ENCODE assay signal across 8 cellular contexts in genomic region chr4:165208741-165209388, GRCh38. TPM values are rescaled to one million over a fixed set of nuclear protein-coding genes. Genes with fewer than 3 reads are reported as not detected.
DNase-seq lines count a peak whose midpoint lies in the region; ATAC-seq and TF ChIP-seq lines count a peak whose summit lies in the region.

No MANE protein-coding gene starts in this region.

- H4K8ac ChIP-seq in neuronal stem cell (ENCODE audit: low read depth, low read length): no peak overlapping the region

- ATAC-seq in GM18861 (IDR thresholded peaks at IDR 0.05; ENCODE audit: unreplicated experiment) (no peak), GM18505 (IDR thresholded peaks at IDR 0.05; ENCODE audit: unreplicated experiment) (no peak)

- H3K14ac ChIP-seq in neuronal stem cell (ENCODE audit: low read length): no peak overlapping the region

- no peaks in the 10 kb centered on the region for H3K27me3 ChIP-seq in neuron (ENCODE audit: insufficient read depth, low read length)
- no peaks in the 10 kb centered on the region for H3K27me3 ChIP-seq in neuronal stem cell (ENCODE audit: control insufficient read depth in 3 of 3, insufficient read depth in 3 of 3, low read depth in 1 of 3, low read length in 3 of 3)

- H3K36me3 ChIP-seq in neuron (ENCODE audit: insufficient read depth, low read length) (no peaks in the 10 kb centered on the region), neuronal stem cell (replicated peaks in 1 of 2; ENCODE audit: control insufficient read depth in 2 of 2, insufficient read depth in 2 of 2, low read length in 2 of 2) (no peaks in the 10 kb centered on the region)

- no peak overlapping the region for H3K27ac ChIP-seq in neuronal stem cell (replicated peaks; ENCODE audit: low read length)

- H3K79me1 ChIP-seq in neuronal stem cell (ENCODE audit: low read depth, low read length): peaks cover 2% of the 10 kb centered on the region

- no CpG with 5 or more reads among the region's 10 CpGs for WGBS in neuronal stem cell (ENCODE audit: extremely low coverage in 2 of 2, insufficient read length in 2 of 2, insufficient replicate concordance in 1 of 2), 2 donors

- H2AK5ac ChIP-seq in neuronal stem cell (ENCODE audit: low read depth, low read length): no peak overlapping the region

- TF ChIP-seq POLR2A in GM18505 (IDR thresholded peaks at IDR 0.05; ENCODE audit: borderline replicate concordance, extremely low read depth, insufficient read depth, insufficient read length): no peak

- peak; percentile 32 to 36 for DNase-seq in NCI-H526 (lab: John Stamatoyannopoulos, UW)
- DNase-seq in cerebellar cortex (ENCODE audit: low spot score): peak; percentile 62
- no peak for DNase-seq in neuronal stem cell (ENCODE audit: low spot score)
- DNase-seq in SHP77 treated with DMSO at 0.1 percent for 48 hours (lab: John Stamatoyannopoulos, UW): no peak

- H3K4ac ChIP-seq in neuronal stem cell (ENCODE audit: low read length): no peak overlapping the region

- H3K9ac ChIP-seq in neuronal stem cell (ENCODE audit: low read depth, low read length, poor library complexity): no peak overlapping the region

- no peak overlapping the region for H3K4me2 ChIP-seq in neuronal stem cell (ENCODE audit: insufficient read depth, low read length, poor library complexity, severe bottlenecking)

- H2BK5ac ChIP-seq in neuronal stem cell (ENCODE audit: low read length): no peak overlapping the region

- no peak overlapping the region for H2BK12ac ChIP-seq in neuronal stem cell (ENCODE audit: low read length)

- H3K9me3 ChIP-seq in neuron (ENCODE audit: low read length): no peaks in the 10 kb centered on the region
- no peaks in the 10 kb centered on the region for H3K9me3 ChIP-seq in neuronal stem cell (replicated peaks in 1 of 2; ENCODE audit: control insufficient read depth in 2 of 2, insufficient read depth in 1 of 2, low read depth in 1 of 2, low read length in 2 of 2)

- H2BK120ac ChIP-seq in neuronal stem cell (ENCODE audit: low read depth, low read length): no peak overlapping the region

- H2BK15ac ChIP-seq in neuronal stem cell (ENCODE audit: low read length): no peak overlapping the region

- H3K4me1 ChIP-seq in neuron (ENCODE audit: insufficient read depth, low read length): peaks cover 26% of the 10 kb centered on the region
- H3K4me1 ChIP-seq in neuronal stem cell (ENCODE audit: control insufficient read depth in 2 of 2, insufficient read depth in 1 of 2, low read depth in 1 of 2, low read length in 2 of 2): peaks cover 7 to 14% of the 10 kb centered on the region in 2 donors

- H2AFZ ChIP-seq in neuron (ENCODE audit: low read depth, low read length): no peak overlapping the region
- H2AFZ ChIP-seq in neuronal stem cell (ENCODE audit: low read length): no peak overlapping the region

- H3K23ac ChIP-seq in neuronal stem cell (ENCODE audit: low read depth, low read length, poor library complexity): no peak overlapping the region

- H4K91ac ChIP-seq in neuronal stem cell (ENCODE audit: low read depth, low read length, poor library complexity): no peak overlapping the region

- no peak overlapping the region for H3K18ac ChIP-seq in neuronal stem cell (ENCODE audit: low read length)

- H3K4me3 ChIP-seq in GM08714 (ENCODE audit: low read length): peak overlapping the region; percentile 94
- peak overlapping the region; percentile 89 for H3K4me3 ChIP-seq in neuron (ENCODE audit: low read length)
- peak overlapping the region in 1 of 2 donors; percentile 62 for H3K4me3 ChIP-seq in neuronal stem cell (ENCODE audit: low read length in 2 of 2)

RNA-seq across cellular contexts. Expression of gene KLHL2, which starts 1.5 kb away (rescaled TPM):
- 7.8 TPM for polyA plus RNA-seq in neuronal stem cell (2013, experiment 1 of 2)
- 7.7 TPM for polyA plus RNA-seq in neuronal stem cell (2013, experiment 2 of 2)

Comparison
In these comparisons a context has a peak if more than half of its experiments do, and no peak if none do; other contexts are left out.
1. DNase-seq: peak in NCI-H526 (2 of 2) and cerebellar cortex (single experiment); none in neuronal stem cell (single experiment) and SHP77 treated with DMSO at 0.1 percent for 48 hours (single experiment).